8 cellular contexts compared by ENCODE assay signal in genomic region chr9:470041-470781, GRCh38. TPM values are rescaled to one million over a fixed set of nuclear protein-coding genes. Genes with fewer than 3 reads are reported as not detected.
DNase-seq lines count a peak whose midpoint lies in the region; ATAC-seq and TF ChIP-seq lines count a peak whose summit lies in the region.

No MANE protein-coding gene starts in this region.

- peak overlapping the region; percentile 80 for H3K4me3 ChIP-seq in GM12865 (ENCODE audit: low read depth, low read length)
- peak overlapping the region in 3 of 4 donors; percentile 14 to 79 (median 67) for H3K4me3 ChIP-seq in adrenal gland
- H3K4me3 ChIP-seq in upper lobe of right lung, result peak overlapping the region; percentile 59

- H3K9me3 ChIP-seq in adrenal gland (replicated peaks in 1 of 3) (no peaks in the 10 kb centered on the region), upper lobe of right lung (no peaks in the 10 kb centered on the region)

- peaks cover 5 to 21% of the 10 kb centered on the region in 2 donors for H3K4me1 ChIP-seq in adrenal gland (replicated peaks in 1 of 2)
- peaks cover 25% of the 10 kb centered on the region for H3K4me1 ChIP-seq in upper lobe of right lung

- DNase-seq in GM12865 (ENCODE audit: low read depth) (peak; percentile 94), NCI-H128 (lab: John Stamatoyannopoulos, UW; ENCODE audit: unreplicated experiment) (peak; percentile 93), SW480 (ENCODE audit: low spot score) (peak; percentile 80), adrenal gland (peak; percentile 82 to 92 (median 85)), left cardiac atrium (peak; percentile 91), posterior vena cava (ENCODE audit: low spot score) (peak; percentile 90), upper lobe of right lung (peak; percentile 95)

- H3K36me3 ChIP-seq in adrenal gland (replicated peaks in 1 of 2) (no peaks in the 10 kb centered on the region), upper lobe of right lung (no peaks in the 10 kb centered on the region)

- WGBS in adrenal gland, 4 donors, result 2 to 12% (median 4%) methylated on average over 23 to 38 of the region's 38 CpGs

- intact Hi-C loops in adrenal gland (cut with DNase I) (no loop called here), left cardiac atrium (cut with DNase I) (no loop called here), posterior vena cava (cut with DNase I) (no loop called here), upper lobe of right lung (cut with DNase I) (no loop called here)

- no peak for TF ChIP-seq CTCF in GM12865 (IDR thresholded peaks at IDR 0.05; ENCODE audit: insufficient read depth, low read depth, low read length, missing control alignments)
- no peak for TF ChIP-seq CTCF in adrenal gland (IDR thresholded peaks at IDR 0.05)
- no peak for TF ChIP-seq CTCF in upper lobe of right lung (IDR thresholded peaks at IDR 0.05)

- peak; percentile 94 for ATAC-seq in HG02759 (IDR thresholded peaks at IDR 0.05; ENCODE audit: unreplicated experiment)
- peak; percentile 97 to 99 for ATAC-seq in left cardiac atrium
- peak; percentile 98 for ATAC-seq in upper lobe of right lung

- TF ChIP-seq POLR2A in adrenal gland (IDR thresholded peaks at IDR 0.05), result peak in 1 of 2 donors; percentile 57

- H3K27me3 ChIP-seq in adrenal gland (no peaks in the 10 kb centered on the region), upper lobe of right lung (no peaks in the 10 kb centered on the region)

- peak overlapping the region in 3 of 5 donors; percentile 46 to 85 (median 53) for H3K27ac ChIP-seq in adrenal gland
- H3K27ac ChIP-seq in upper lobe of right lung, result peak overlapping the region; percentile 80

RNA-seq across cellular contexts. Expression of gene KANK1, which starts 34.3 kb away (rescaled TPM):
- total RNA-seq in adrenal gland (10 to 100 TPM; 12.2 to 28.3 (median 17.7) TPM), left cardiac atrium (100 to 1,000 TPM; 110 to 137 TPM), posterior vena cava (100 to 1,000 TPM in 1 of 2 donors, 10 to 100 TPM in 1; 69.8 to 104 TPM), upper lobe of right lung (53.6 TPM)
- polyA plus RNA-seq in adrenal gland, result 10 to 100 TPM; 18.6 to 24.1 (median 19.7) TPM

Comparison
In these comparisons a context has a peak if more than half of its experiments do, and no peak if none do; other contexts are left out.
1. Peak in every context shown above with its lines: DNase-seq, ATAC-seq, H3K4me3 ChIP-seq and H3K27ac ChIP-seq.